In the genomic region with DNA sequence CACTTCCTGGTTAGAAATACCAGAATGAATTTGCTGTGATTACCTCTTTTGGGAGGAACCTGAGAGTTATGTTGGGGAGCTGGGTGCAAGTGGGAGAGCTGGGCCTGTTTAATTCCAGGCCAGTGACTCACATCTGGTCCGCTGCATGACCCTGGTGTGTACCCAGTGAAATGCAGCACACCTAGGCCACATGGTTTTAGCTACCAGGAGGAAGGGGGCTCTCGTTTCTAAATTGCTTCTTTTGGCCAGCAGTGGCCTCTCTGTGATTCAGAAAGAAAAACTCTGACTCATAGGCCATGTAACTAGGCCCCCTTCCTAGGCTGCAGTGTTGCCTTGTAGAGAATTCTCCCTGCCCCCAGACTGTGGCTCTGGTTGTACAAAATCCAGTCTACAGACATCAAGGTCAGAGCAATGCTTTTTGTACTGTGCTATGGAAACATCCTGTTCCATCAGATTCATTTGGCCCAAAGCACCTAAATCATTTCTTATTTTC, we compare ENCODE assay signal across 9 cellular contexts. TPM values are rescaled to one million over a fixed set of nuclear protein-coding genes. Genes with fewer than 3 reads are reported as not detected.
DNase-seq lines count a peak whose midpoint lies in the region; ATAC-seq and TF ChIP-seq lines count a peak whose summit lies in the region.
"Had no signal": no experiment of that assay in that cellular context is flagged by ENCODE, and none has a peak within 500 bp of the region (broad histone marks: within the 10 kb centered on the region; RNA-seq: fewer than 3 reads in every experiment).

No MANE protein-coding gene starts in this region.

- DNase-seq in AG08395 (ENCODE audit: low spot score) (peak; percentile 79), mucosa of descending colon (peak in 1 of 3 donors; percentile 39), NCI-H345 treated with DMSO at 0.1 percent for 48 hours (lab: John Stamatoyannopoulos, UW; ENCODE audit: unreplicated experiment) (no peak)

- H3K9me3 ChIP-seq in duodenal mucosa (ENCODE audit: control insufficient read depth in 1 of 2, low read length in 2 of 2) (no peaks in the 10 kb centered on the region), mucosa of descending colon (no peaks in the 10 kb centered on the region)

- TF ChIP-seq POLR2A in GM18505 (IDR thresholded peaks at IDR 0.05; ENCODE audit: borderline replicate concordance, extremely low read depth, insufficient read depth, insufficient read length) = peak; percentile 65

- intact Hi-C loops in mucosa of descending colon (cut with DNase I, micrococcal nuclease) = no loop called here

- no peak for TF ChIP-seq CTCF in VCaP (conservative IDR thresholded peaks at IDR 0.05)
- TF ChIP-seq CTCF in mucosa of descending colon (IDR thresholded peaks at IDR 0.05) = no peak

- H3K36me3 ChIP-seq in duodenal mucosa (ENCODE audit: control insufficient read depth in 1 of 2, insufficient read depth in 2 of 2, low read length in 2 of 2) (peaks cover 4 to 12% of the 10 kb centered on the region in 2 donors), mucosa of descending colon (ENCODE audit: low read depth) (no peaks in the 10 kb centered on the region)

- H3K27ac ChIP-seq in VCaP = peak overlapping the region; percentile 100
- peak overlapping the region; percentile 62 for H3K27ac ChIP-seq in duodenal mucosa (ENCODE audit: low read depth, low read length)
- H3K27ac ChIP-seq in temporal lobe (ENCODE audit: low read depth, low read length) = peak overlapping the region; percentile 73
- H3K27ac ChIP-seq: SK-N-MC had no signal

- H3K27me3 ChIP-seq in duodenal mucosa (ENCODE audit: control insufficient read depth in 1 of 2, insufficient read depth in 2 of 2, low read length in 2 of 2) = no peaks in the 10 kb centered on the region

- H3K4me3 ChIP-seq in duodenal mucosa (ENCODE audit: low read depth in 1 of 2, low read length in 2 of 2) (peak overlapping the region; percentile 19 to 40), mucosa of descending colon (no peak overlapping the region)
- H3K4me3 ChIP-seq: SK-N-MC had no signal

- H3K4me1 ChIP-seq in duodenal mucosa (ENCODE audit: control insufficient read depth in 1 of 2, insufficient read depth in 2 of 2, low read length in 2 of 2) (peaks cover 51 to 70% of the 10 kb centered on the region in 2 donors), mucosa of descending colon (ENCODE audit: low read depth) (peaks cover 58% of the 10 kb centered on the region)

- peak overlapping the region; percentile 27 to 48 for H3K9ac ChIP-seq in duodenal mucosa (ENCODE audit: low read depth in 1 of 2, low read length in 2 of 2)

- ATAC-seq in GM18505 (IDR thresholded peaks at IDR 0.05; ENCODE audit: unreplicated experiment) = no peak
- ATAC-seq in HG03175 (IDR thresholded peaks at IDR 0.05; ENCODE audit: unreplicated experiment) = peak; percentile 40
- peak; percentile 57 for ATAC-seq in mucosa of descending colon

RNA-seq across cellular contexts. Expression of a gene that starts 6.7 kb away (rescaled TPM):
- total RNA-seq in mucosa of descending colon (100 to 1,000 TPM in 1 of 3 donors, 10 to 100 TPM in 2; 56.5 to 113 (median 58.1) TPM), temporal lobe (2.0 TPM)

RNA-seq across cellular contexts. Expression of a gene that starts 28.0 kb away (rescaled TPM):
- total RNA-seq in mucosa of descending colon = 1 to 10 TPM; 2.8 to 4.3 (median 3.5) TPM
- total RNA-seq in temporal lobe = 0.25 TPM

RNA-seq across cellular contexts. Expression of a gene that starts 40.2 kb away (rescaled TPM):
- 10 to 100 TPM; 57.2 to 71.0 (median 63.9) TPM for total RNA-seq in mucosa of descending colon
- 4.9 TPM for total RNA-seq in temporal lobe

RNA-seq across cellular contexts. Expression of a gene that starts 40.4 kb away (rescaled TPM):
- total RNA-seq in mucosa of descending colon = 1 to 10 TPM in 1 of 3 donors, under 1 TPM in 2; 0.48 to 1.1 (median 0.66) TPM
- total RNA-seq in temporal lobe = not detected

RNA-seq across cellular contexts. Expression of a gene that starts 56.5 kb away (rescaled TPM):
- 10 to 100 TPM in 2 of 3 donors, 1 to 10 TPM in 1; 6.1 to 47.9 (median 18.9) TPM for total RNA-seq in mucosa of descending colon
- 6.9 TPM for total RNA-seq in temporal lobe

Comparison
In these comparisons a context has a peak if more than half of its experiments do, and no peak if none do; other contexts are left out.
1. RNA of a gene that starts 6.7 kb away (total RNA-seq): 56.5 to 113 TPM in mucosa of descending colon; 2.0 TPM in temporal lobe (single experiment); every median in the first group is over 10 times any median in the second.
2. Peak in every context shown above with its lines, with median percentiles within 50 percentile points of each other: H3K27ac ChIP-seq.